ENCODE assay signal across 8 cellular contexts in the genomic region with DNA sequence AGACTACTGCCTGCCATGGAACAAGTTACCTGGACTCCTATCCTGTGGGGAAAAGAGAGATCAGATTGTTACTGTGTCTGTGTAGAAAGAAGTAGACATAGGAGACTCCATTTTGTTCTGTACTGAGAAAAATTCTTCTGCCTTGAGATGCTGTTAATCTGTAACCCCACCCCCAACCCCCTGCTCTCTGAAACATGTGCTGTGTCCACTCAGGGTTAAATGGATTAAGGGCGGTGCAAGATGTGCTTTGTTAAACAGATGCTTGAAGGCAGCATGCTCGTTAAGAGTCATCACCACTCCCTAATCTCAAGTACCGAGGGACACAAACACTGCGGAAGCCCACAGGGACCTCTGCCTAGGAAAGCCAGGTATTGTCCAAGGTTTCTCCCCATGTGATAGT. TPM values are rescaled to one million over a fixed set of nuclear protein-coding genes. Genes with fewer than 3 reads are reported as not detected.
DNase-seq lines count a peak whose midpoint lies in the region; ATAC-seq, FAIRE-seq and TF ChIP-seq lines count a peak whose summit lies in the region.
"Not testable (repeated sequence)": the region's sequence is repeated elsewhere in the genome, so short reads cannot be mapped to it uniquely, and the experiment has no call there.

No MANE protein-coding gene starts in this region.

- not testable (repeated sequence) for H3K36me3 ChIP-seq in A673 (ENCODE audit: insufficient read depth, low read length, poor library complexity, severe bottlenecking); H1 (ENCODE audit: control insufficient read depth in 2 of 4, insufficient read depth in 4 of 4, low read length in 3 of 4); HepG2 (replicated peaks in 1 of 2; ENCODE audit: control insufficient read depth in 1 of 2, insufficient read depth in 2 of 2, low read length in 2 of 2); parathyroid adenoma (ENCODE audit: control insufficient read depth, insufficient read depth, low read length)
- H3K36me3 ChIP-seq in MG63 = peaks cover 47% of the 10 kb centered on the region

- H2BK20ac ChIP-seq in H1 (ENCODE audit: low read length) = not testable (repeated sequence)

- H3K4me2 ChIP-seq in H1 (ENCODE audit: insufficient read depth in 1 of 2, low read depth in 2 of 2, low read length in 2 of 2) (peak overlapping the region; percentile 85 to 92; a peak in 2 of 4 replicates), HepG2 (ENCODE audit: low read depth, low read length) (peak overlapping the region; percentile 96), parathyroid adenoma (ENCODE audit: low read length) (peak overlapping the region; percentile 99)

- not testable (repeated sequence) for H3K4ac ChIP-seq in H1 (replicated peaks; ENCODE audit: insufficient read length, low read depth, low read length)

- TF ChIP-seq RAD21 in H1 (IDR thresholded peaks at IDR 0.05 in 1 of 2, conservative IDR thresholded peaks at IDR 0.05 in 1 of 2; ENCODE audit: low read depth in 2 of 2, low read length in 2 of 2); HepG2 (CRISPR knock-in tag; IDR thresholded peaks at IDR 0.05): not testable (repeated sequence)

- in situ Hi-C loops in HepG2 (cut with HindIII; ENCODE audit: extremely low pct_ligation_motif_present, low pct_unique_long_range_greater_than_20kb) = not testable (repeated sequence)

- H2BK15ac ChIP-seq in H1 (ENCODE audit: low read length) = not testable (repeated sequence)

- TF ChIP-seq POLR2A in H1 (IDR thresholded peaks at IDR 0.05; ENCODE audit: control extremely low read depth in 1 of 2, low read depth in 2 of 2, low read length in 2 of 2); HepG2 (IDR thresholded peaks at IDR 0.05; ENCODE audit: insufficient read depth in 1 of 2, low read depth in 2 of 2, low read length in 2 of 2): not testable (repeated sequence)

- not testable (repeated sequence) for H2BK12ac ChIP-seq in H1 (ENCODE audit: low read depth, low read length)

- peak overlapping the region; percentile 99 for H3K4me3 Mint-ChIP-seq in T-helper 2 cell treated with Interferon-gamma antibody and Interleukin-4, amounts not matched to agents 5 μg/mL and 100 μg/mL, for 36 hours
- H3K4me3 Mint-ChIP-seq in activated naive CD4-positive, alpha-beta T cell treated with anti-CD3 and anti-CD28 coated beads for 36 hours = peak overlapping the region; percentile 91

- TF ChIP-seq EP300 in H1 (IDR thresholded peaks at IDR 0.05; ENCODE audit: borderline replicate concordance in 1 of 2, low read depth in 2 of 2, low read length in 2 of 2); HepG2 (IDR thresholded peaks at IDR 0.05; ENCODE audit: low read depth in 2 of 2, low read length in 2 of 2); HepG2 (CRISPR knock-in tag; IDR thresholded peaks at IDR 0.05; ENCODE audit: borderline replicate concordance): not testable (repeated sequence)

- not testable (repeated sequence) for H3K9me3 ChIP-seq in A673 (ENCODE audit: low read depth, low read length, poor library complexity, severe bottlenecking); MG63; H1 (ENCODE audit: insufficient read depth in 2 of 2, low read depth in 1 of 2, low read length in 1 of 2); HepG2 (ENCODE audit: low read length); parathyroid adenoma (ENCODE audit: control insufficient read depth, low read length)

- WGBS in H1 (ENCODE audit: extremely low coverage in 1 of 2, insufficient coverage in 1 of 2, insufficient read length in 1 of 2, insufficient replicate concordance in 2 of 2, low coverage in 1 of 2, low lambda C conversion rate in 2 of 2, missing lambda C conversion rate in 1 of 2), 2 experiments = 82% methylated on average over 4 of the region's 4 CpGs; no CpG with 5 or more reads in 1 of the 2 experiments
- 100% methylated on average over 1 of the region's 4 CpGs for WGBS in HepG2 (ENCODE audit: low lambda C conversion rate)

- H3K27ac ChIP-seq in A673 (ENCODE audit: low read depth, low read length, poor library complexity, severe bottlenecking); H1 (ENCODE audit: low read depth, low read length); parathyroid adenoma: not testable (repeated sequence)
- H3K27ac ChIP-seq in HepG2 (ENCODE audit: extremely low read length, insufficient read depth, low read length) = peak overlapping the region; percentile 95

- TF ChIP-seq CTCF in A673 (conservative IDR thresholded peaks at IDR 0.05; ENCODE audit: low read depth, low read length); H1 (IDR thresholded peaks at IDR 0.05; ENCODE audit: control extremely low read depth in 1 of 3, insufficient read depth in 1 of 3, low read depth in 1 of 3, low read length in 3 of 3); HepG2 (CRISPR knock-in tag; IDR thresholded peaks at IDR 0.05); parathyroid adenoma (IDR thresholded peaks at IDR 0.05): not testable (repeated sequence)

- H3K14ac ChIP-seq in H1 (ENCODE audit: insufficient read length) = not testable (repeated sequence)

- not testable (repeated sequence) for H3K79me1 ChIP-seq in H1 (ENCODE audit: low read depth, low read length)

- H3K9me3 Mint-ChIP-seq in T-helper 2 cell treated with Interferon-gamma antibody and Interleukin-4, amounts not matched to agents 5 μg/mL and 100 μg/mL, for 36 hours; activated naive CD4-positive, alpha-beta T cell treated with anti-CD3 and anti-CD28 coated beads for 36 hours: not testable (repeated sequence)

- not testable (repeated sequence) for H4K91ac ChIP-seq in H1 (replicated peaks; ENCODE audit: insufficient read length, low read length)

- H3K23ac ChIP-seq in H1 (ENCODE audit: insufficient read length) = not testable (repeated sequence)

- not testable (repeated sequence) for DNase-seq in A673 (ENCODE audit: low spot score); MG63; T-helper 2 cell treated with Interferon-gamma antibody and Interleukin-4, amounts not matched to agents 5 μg/mL and 100 μg/mL, for 36 hours (ENCODE audit: low spot score); activated naive CD4-positive, alpha-beta T cell treated with anti-CD3 and anti-CD28 coated beads for 36 hours; H1 (ENCODE audit: low read depth in 1 of 2, low spot score in 2 of 2); HepG2 (ENCODE audit: low spot score)

- CTCF ChIA-PET in A673 (lab: Charles Lee); activated naive CD4-positive, alpha-beta T cell treated with anti-CD3 and anti-CD28 coated beads for 36 hours (lab: Charles Lee); HepG2 (lab: Yijun Ruan, JAX; ENCODE audit: low intra/inter-chr PET ratio, low total read pairs): not testable (repeated sequence)
- CTCF ChIA-PET in H1 (lab: Charles Lee; ENCODE audit: partially characterized antibody) = interaction anchor here (0.8 kb wide), 1 partner anchor 26 kb away, joined by 5 read pairs; no protein-coding TSS in a partner anchor

- intact Hi-C loops in A673 (cut with micrococcal nuclease; ENCODE audit: unreplicated experiment) = loop anchor here (10.0 kb wide), 2 partner anchors 229 to 339 kb away; partner anchors contain the start of genes CEP19 and PIGX
- intact Hi-C loops in activated naive CD4-positive, alpha-beta T cell treated with anti-CD3 and anti-CD28 coated beads for 36 hours (cut with micrococcal nuclease); HepG2 (cut with micrococcal nuclease; ENCODE audit: unreplicated experiment): not testable (repeated sequence)

- not testable (repeated sequence) for H4K8ac ChIP-seq in H1 (ENCODE audit: extremely low read depth, insufficient read depth, low read length)

- H4K20me1 ChIP-seq in H1 (replicated peaks in 1 of 2; ENCODE audit: control insufficient read depth in 1 of 2, insufficient read depth in 2 of 2, low read length in 2 of 2); HepG2 (ENCODE audit: insufficient read depth, low read length): not testable (repeated sequence)

- not testable (repeated sequence) for H4K5ac ChIP-seq in H1 (ENCODE audit: insufficient read length, low read depth, low read length)

- H3K4me1 ChIP-seq in A673 (ENCODE audit: insufficient read depth, low read length, poor library complexity, severe bottlenecking) (peaks cover 12% of the 10 kb centered on the region), HepG2 (ENCODE audit: insufficient read depth, low read length) (peaks cover 77% of the 10 kb centered on the region)
- H3K4me1 ChIP-seq in H1 (replicated peaks in 1 of 4; ENCODE audit: control insufficient read depth in 3 of 4, insufficient read depth in 4 of 4, low read length in 3 of 4); parathyroid adenoma: not testable (repeated sequence)

- FAIRE-seq in H1 (lab: Jason Lieb, UNC); HepG2 (lab: Jason Lieb, UNC): not testable (repeated sequence)

- ATAC-seq in HepG2 = not testable (repeated sequence)

- not testable (repeated sequence) for H2AFZ ChIP-seq in H1 (ENCODE audit: low read length); HepG2 (ENCODE audit: low read length); parathyroid adenoma

- H3K36me3 Mint-ChIP-seq in T-helper 2 cell treated with Interferon-gamma antibody and Interleukin-4, amounts not matched to agents 5 μg/mL and 100 μg/mL, for 36 hours (ENCODE audit: low read depth) = peaks cover 28% of the 10 kb centered on the region
- peaks cover 25% of the 10 kb centered on the region for H3K36me3 Mint-ChIP-seq in activated naive CD4-positive, alpha-beta T cell treated with anti-CD3 and anti-CD28 coated beads for 36 hours (ENCODE audit: low read depth)

- not testable (repeated sequence) for H3K56ac ChIP-seq in H1 (replicated peaks; ENCODE audit: insufficient read length, low read depth, low read length)

- POLR2A ChIA-PET in A673 (lab: Charles Lee; ENCODE audit: low non-redundant PET); H1 (lab: Charles Lee; ENCODE audit: partially characterized antibody); HepG2 (lab: Yijun Ruan, JAX): not testable (repeated sequence)

- H3K27me3 Mint-ChIP-seq in T-helper 2 cell treated with Interferon-gamma antibody and Interleukin-4, amounts not matched to agents 5 μg/mL and 100 μg/mL, for 36 hours (ENCODE audit: low read depth); activated naive CD4-positive, alpha-beta T cell treated with anti-CD3 and anti-CD28 coated beads for 36 hours (ENCODE audit: low read depth): not testable (repeated sequence)

- H3K27me3 ChIP-seq in A673 (replicated peaks; ENCODE audit: insufficient read depth, low read depth, low read length, poor library complexity); MG63; H1 (replicated peaks in 1 of 4; ENCODE audit: control insufficient read depth in 3 of 4, extremely low read depth in 1 of 4, insufficient read depth in 3 of 4, low read length in 3 of 4); HepG2 (ENCODE audit: control insufficient read depth in 1 of 2, insufficient read depth in 2 of 2, low read length in 2 of 2); parathyroid adenoma (ENCODE audit: control insufficient read depth, insufficient read depth, low read length): not testable (repeated sequence)

- not testable (repeated sequence) for H2BK5ac ChIP-seq in H1 (ENCODE audit: low read depth, low read length)

- H3K79me2 ChIP-seq in H1 (ENCODE audit: control insufficient read depth in 1 of 2, insufficient read depth in 2 of 2, low read length in 2 of 2) = peaks cover 17 to 42% of the 10 kb centered on the region in 2 experiments
- peaks cover 49% of the 10 kb centered on the region for H3K79me2 ChIP-seq in HepG2 (ENCODE audit: insufficient read depth, low read length)
- H3K79me2 ChIP-seq in parathyroid adenoma = peaks cover 16% of the 10 kb centered on the region

- BruUV-seq in A673 (replicated peaks; lab: Mats Ljungman, UMichigan); HepG2 (replicated peaks; lab: Mats Ljungman, UMichigan): not testable (repeated sequence)

- not testable (repeated sequence) for H3K9ac ChIP-seq in H1 (replicated peaks in 1 of 4; ENCODE audit: extremely low read depth in 1 of 4, low read depth in 3 of 4, low read length in 3 of 4); parathyroid adenoma
- peak overlapping the region; percentile 98; the same call in 1 of the 2 replicates for H3K9ac ChIP-seq in HepG2 (ENCODE audit: insufficient read depth, low read depth, low read length)

- H2AK5ac ChIP-seq in H1 (ENCODE audit: low read depth, low read length) = not testable (repeated sequence)

- not testable (repeated sequence) for H3K23me2 ChIP-seq in H1 (ENCODE audit: low read depth, low read length)

- peak overlapping the region; percentile 95 for H3K4me3 ChIP-seq in A673 (ENCODE audit: low read depth, low read length, poor library complexity, severe bottlenecking)
- H3K4me3 ChIP-seq in GM08714 (ENCODE audit: low read length) = peak overlapping the region; percentile 98; the same call in 1 of the 2 replicates
- peak overlapping the region; percentile 99 for H3K4me3 ChIP-seq in MG63
- peak overlapping the region in 1 of 4 experiments; percentile 81; a peak in 2 of 8 replicates for H3K4me3 ChIP-seq in H1 (ENCODE audit: extremely low read depth in 1 of 4, insufficient read depth in 2 of 4, low read depth in 3 of 4, low read length in 4 of 4)
- H3K4me3 ChIP-seq in HepG2 (replicated peaks in 1 of 3; ENCODE audit: insufficient read depth in 1 of 3, low read depth in 2 of 3, low read length in 3 of 3) = peak overlapping the region in 2 of 3 experiments; percentile 74 to 97; a peak in 5 of 6 replicates
- H3K4me3 ChIP-seq in parathyroid adenoma (ENCODE audit: low read depth, low read length) = not testable (repeated sequence)

- H3K4me1 Mint-ChIP-seq in T-helper 2 cell treated with Interferon-gamma antibody and Interleukin-4, amounts not matched to agents 5 μg/mL and 100 μg/mL, for 36 hours (ENCODE audit: low read depth) = peaks cover 30% of the 10 kb centered on the region
- peaks cover 42% of the 10 kb centered on the region for H3K4me1 Mint-ChIP-seq in activated naive CD4-positive, alpha-beta T cell treated with anti-CD3 and anti-CD28 coated beads for 36 hours (ENCODE audit: low read depth)

- H2BK120ac ChIP-seq in H1 (replicated peaks; ENCODE audit: low read depth, low read length) = not testable (repeated sequence)

- not testable (repeated sequence) for H3K18ac ChIP-seq in H1 (ENCODE audit: extremely low read depth, low read length)

- H3K27ac Mint-ChIP-seq in T-helper 2 cell treated with Interferon-gamma antibody and Interleukin-4, amounts not matched to agents 5 μg/mL and 100 μg/mL, for 36 hours = peak overlapping the region; percentile 73
- H3K27ac Mint-ChIP-seq in activated naive CD4-positive, alpha-beta T cell treated with anti-CD3 and anti-CD28 coated beads for 36 hours = not testable (repeated sequence)

RNA-seq across cellular contexts. Expression of gene NCBP2, which starts 1.7 kb away (rescaled TPM):
- total RNA-seq in A673 (2021) = 87.6 and 93.7 TPM in 2 replicates
- 48.1 and 66.4 TPM in 2 replicates for total RNA-seq in MG63 (2014; rRNA removed; shearing (Covaris generic); ENCODE audit: low replicate concordance)
- total RNA-seq in activated naive CD4-positive, alpha-beta T cell treated with anti-CD3 and anti-CD28 coated beads for 36 hours = 10 to 100 TPM; 91.7 to 98.3 TPM
- 96.7 and 100 TPM in 2 replicates for total RNA-seq in H1 (2021; fragmentation: NEBNext Ultra II Directional; extraction: Animal tissue kit (Norgen Biotek cat#: 25700))
- polyA plus RNA-seq in H1 (2011; rRNA removed) = 34.1 and 35.4 TPM in 2 replicates
- 78.7 TPM for polyA plus RNA-seq in H1 (2011; cell fraction: cytosol; rRNA removed)
- 17.6 TPM for polyA plus RNA-seq in H1 (2011; cell fraction: nucleus; rRNA removed)
- 73.1 to 107 TPM (median 85.0 TPM) in 4 replicates for polyA plus RNA-seq in H1 (2012, experiment 1 of 2)
- polyA plus RNA-seq in H1 (2012, experiment 2 of 2) = 12.1 TPM
- polyA plus RNA-seq in H1 (2013, experiment 1 of 2) = 60.4 TPM
- polyA plus RNA-seq in H1 (2013, experiment 2 of 2) = 59.2 TPM
- 29.7 and 40.0 TPM in 2 replicates for polyA minus RNA-seq in H1 (2011; rRNA and poly(A)+ RNA removed)
- polyA minus RNA-seq in H1 (2011; cell fraction: cytosol; rRNA and poly(A)+ RNA removed) = 23.6 TPM
- 23.0 TPM for polyA minus RNA-seq in H1 (2011; cell fraction: nucleus; rRNA and poly(A)+ RNA removed)
- 58.7 and 69.2 TPM in 2 replicates for total RNA-seq in HepG2 (2016; rRNA removed; fragmentation: Illumina TruSeq; extraction: Trizol)
- total RNA-seq in HepG2 (2016; cell fraction: cytosol; rRNA removed; fragmentation: Illumina TruSeq; extraction: Trizol; ENCODE audit: low read depth) = 14.8 and 15.0 TPM in 2 replicates
- 59.9 and 75.2 TPM in 2 replicates for total RNA-seq in HepG2 (2016; cell fraction: insoluble cytoplasmic fraction; rRNA removed; fragmentation: Illumina TruSeq; extraction: Trizol)
- total RNA-seq in HepG2 (2016; cell fraction: membrane; rRNA removed; fragmentation: Illumina TruSeq; extraction: Trizol) = 28.9 and 32.1 TPM in 2 replicates
- total RNA-seq in HepG2 (2016; cell fraction: nucleus; rRNA removed; fragmentation: Illumina TruSeq; extraction: Trizol) = 32.0 and 37.9 TPM in 2 replicates
- 78.5 and 95.5 TPM in 2 replicates for polyA plus RNA-seq in HepG2 (2011; rRNA removed)
- polyA plus RNA-seq in HepG2 (2011; cell fraction: cytosol; rRNA removed) = 55.6 and 71.5 TPM in 2 replicates
- polyA plus RNA-seq in HepG2 (2011; cell fraction: nucleus; rRNA removed) = 68.9 and 76.8 TPM in 2 replicates
- 143 and 171 TPM in 2 replicates for polyA plus RNA-seq in HepG2 (2012)
- polyA plus RNA-seq in HepG2 (2016; cell fraction: cytosol; fragmentation: Illumina TruSeq; extraction: Trizol; ENCODE audit: low read depth) = 10.8 and 12.4 TPM in 2 replicates
- 79.7 and 83.7 TPM in 2 replicates for polyA plus RNA-seq in HepG2 (2016; cell fraction: insoluble cytoplasmic fraction; fragmentation: Illumina TruSeq; extraction: Trizol; ENCODE audit: low read depth)
- polyA plus RNA-seq in HepG2 (2016; cell fraction: membrane; fragmentation: Illumina TruSeq; extraction: Trizol; ENCODE audit: low read depth) = 23.3 and 24.5 TPM in 2 replicates
- 76.1 and 83.0 TPM in 2 replicates for polyA plus RNA-seq in HepG2 (2016; cell fraction: nucleus; fragmentation: Illumina TruSeq; extraction: Trizol; ENCODE audit: insufficient read depth, low read depth)
- polyA minus RNA-seq in HepG2 (2011; rRNA and poly(A)+ RNA removed; ENCODE audit: low replicate concordance) = 20.6 and 28.7 TPM in 2 replicates
- polyA minus RNA-seq in HepG2 (2011; cell fraction: cytosol; rRNA and poly(A)+ RNA removed) = 26.5 and 26.6 TPM in 2 replicates
- 50.9 and 51.7 TPM in 2 replicates for polyA minus RNA-seq in HepG2 (2011; cell fraction: nucleus; rRNA and poly(A)+ RNA removed)

RNA-seq across cellular contexts. Expression of gene PIGZ, which starts 24.6 kb away (rescaled TPM):
- 0.68 and 0.69 TPM in 2 replicates for total RNA-seq in A673 (2021)
- 3.0 TPM in 1 of 2 replicates, not detected in the other for total RNA-seq in MG63 (2014; rRNA removed; shearing (Covaris generic); ENCODE audit: low replicate concordance)
- under 1 TPM; 0.12 to 0.26 TPM for total RNA-seq in activated naive CD4-positive, alpha-beta T cell treated with anti-CD3 and anti-CD28 coated beads for 36 hours
- total RNA-seq in H1 (2021; fragmentation: NEBNext Ultra II Directional; extraction: Animal tissue kit (Norgen Biotek cat#: 25700)) = not detected in 2 replicates
- 0.32 and 0.57 TPM in 2 replicates for polyA plus RNA-seq in H1 (2011; rRNA removed)
- polyA plus RNA-seq in H1 (2011; cell fraction: cytosol; rRNA removed) = 0.30 TPM
- polyA plus RNA-seq in H1 (2011; cell fraction: nucleus; rRNA removed) = 0.83 TPM
- 0.51 to 0.74 TPM (median 0.63 TPM) in 4 replicates for polyA plus RNA-seq in H1 (2012, experiment 1 of 2)
- 0.26 TPM for polyA plus RNA-seq in H1 (2012, experiment 2 of 2)
- 0.22 TPM for polyA plus RNA-seq in H1 (2013, experiment 1 of 2)
- 0.15 TPM for polyA plus RNA-seq in H1 (2013, experiment 2 of 2)
- polyA minus RNA-seq in H1 (2011; rRNA and poly(A)+ RNA removed) = 0.10 and 1.1 TPM in 2 replicates
- polyA minus RNA-seq in H1 (2011; cell fraction: cytosol; rRNA and poly(A)+ RNA removed) = 0.37 TPM
- not detected for polyA minus RNA-seq in H1 (2011; cell fraction: nucleus; rRNA and poly(A)+ RNA removed)
- 2.2 and 4.7 TPM in 2 replicates for total RNA-seq in HepG2 (2016; rRNA removed; fragmentation: Illumina TruSeq; extraction: Trizol)
- 4.8 and 7.9 TPM in 2 replicates for total RNA-seq in HepG2 (2016; cell fraction: cytosol; rRNA removed; fragmentation: Illumina TruSeq; extraction: Trizol; ENCODE audit: low read depth)
- total RNA-seq in HepG2 (2016; cell fraction: insoluble cytoplasmic fraction; rRNA removed; fragmentation: Illumina TruSeq; extraction: Trizol) = 1.9 and 4.8 TPM in 2 replicates
- 3.9 and 5.7 TPM in 2 replicates for total RNA-seq in HepG2 (2016; cell fraction: membrane; rRNA removed; fragmentation: Illumina TruSeq; extraction: Trizol)
- total RNA-seq in HepG2 (2016; cell fraction: nucleus; rRNA removed; fragmentation: Illumina TruSeq; extraction: Trizol) = 3.7 and 5.7 TPM in 2 replicates
- 60.5 and 75.7 TPM in 2 replicates for polyA plus RNA-seq in HepG2 (2011; rRNA removed)
- polyA plus RNA-seq in HepG2 (2011; cell fraction: cytosol; rRNA removed) = 43.3 TPM in 2 replicates
- polyA plus RNA-seq in HepG2 (2011; cell fraction: nucleus; rRNA removed) = 156 and 196 TPM in 2 replicates
- polyA plus RNA-seq in HepG2 (2012) = 56.2 and 56.6 TPM in 2 replicates
- polyA plus RNA-seq in HepG2 (2016; cell fraction: cytosol; fragmentation: Illumina TruSeq; extraction: Trizol; ENCODE audit: low read depth) = 6.6 and 6.7 TPM in 2 replicates
- 3.7 and 4.6 TPM in 2 replicates for polyA plus RNA-seq in HepG2 (2016; cell fraction: insoluble cytoplasmic fraction; fragmentation: Illumina TruSeq; extraction: Trizol; ENCODE audit: low read depth)
- 5.4 and 6.6 TPM in 2 replicates for polyA plus RNA-seq in HepG2 (2016; cell fraction: membrane; fragmentation: Illumina TruSeq; extraction: Trizol; ENCODE audit: low read depth)
- 16.4 and 17.2 TPM in 2 replicates for polyA plus RNA-seq in HepG2 (2016; cell fraction: nucleus; fragmentation: Illumina TruSeq; extraction: Trizol; ENCODE audit: insufficient read depth, low read depth)
- 0.58 and 57.9 TPM in 2 replicates for polyA minus RNA-seq in HepG2 (2011; rRNA and poly(A)+ RNA removed; ENCODE audit: low replicate concordance)
- polyA minus RNA-seq in HepG2 (2011; cell fraction: cytosol; rRNA and poly(A)+ RNA removed) = 15.7 and 18.4 TPM in 2 replicates
- polyA minus RNA-seq in HepG2 (2011; cell fraction: nucleus; rRNA and poly(A)+ RNA removed) = 38.0 and 53.5 TPM in 2 replicates
